In the genomic region with DNA sequence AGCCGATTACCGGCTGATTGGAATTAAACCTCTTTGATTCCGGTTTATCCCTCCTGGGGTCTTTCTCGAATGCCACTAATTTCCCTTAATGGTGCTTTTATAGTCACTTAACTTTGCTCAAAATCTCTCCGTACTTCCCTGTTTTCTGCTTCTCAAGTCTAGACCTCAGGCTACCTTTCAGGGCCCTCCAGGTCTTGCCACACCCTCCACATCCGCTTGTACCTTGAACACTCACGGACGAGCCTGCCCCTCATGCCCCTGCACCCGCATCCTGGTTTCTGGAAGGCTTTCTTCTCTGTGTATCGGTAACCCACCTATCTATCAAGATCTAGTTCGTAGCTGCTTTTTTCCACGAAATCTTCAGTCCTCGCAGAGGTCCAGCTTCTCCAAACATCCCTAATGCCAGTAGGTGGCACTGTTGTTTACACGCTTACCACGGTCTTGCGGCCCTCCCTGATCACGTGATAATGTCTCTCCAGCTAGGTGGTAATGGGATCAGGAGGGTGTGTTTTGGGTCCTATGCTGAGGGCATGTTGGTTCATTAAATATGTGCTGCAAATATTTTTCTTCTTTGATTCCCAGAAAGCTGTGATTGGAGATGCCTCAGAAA, we compare ENCODE assay signal across 8 cellular contexts. TPM values are rescaled to one million over a fixed set of nuclear protein-coding genes. Genes with fewer than 3 reads are reported as not detected.
A peak's percentile ranks its signal among the peaks of the same experiment; 100 is the strongest.
DNase-seq lines count a peak whose midpoint lies in the region; ATAC-seq, FAIRE-seq and TF ChIP-seq lines count a peak whose summit lies in the region.

No MANE protein-coding gene starts in this region.

- ATAC-seq in lung (ENCODE audit: insufficient read depth, low FRiP score) (no peak), HG02623 (IDR thresholded peaks at IDR 0.05; ENCODE audit: unreplicated experiment) (no peak), GM19035 (IDR thresholded peaks at IDR 0.05; ENCODE audit: unreplicated experiment) (no peak)

- 22 to 26% methylated on average over 17 of the region's 17 CpGs for WGBS in lung, 2 donors

- no peak for TF ChIP-seq POLR2A in H54 (IDR thresholded peaks at IDR 0.05; ENCODE audit: low read depth, low read length)

- H3K27ac ChIP-seq in dorsolateral prefrontal cortex (no peak overlapping the region), lung (ENCODE audit: low read depth in 1 of 2, low read length in 1 of 2) (no peak overlapping the region)

- no peak overlapping the region for H3K4me3 ChIP-seq in dorsolateral prefrontal cortex
- H3K4me3 ChIP-seq in lung: no peak overlapping the region

- no peaks in the 10 kb centered on the region for H3K36me3 ChIP-seq in lung (ENCODE audit: control insufficient read depth in 2 of 2, insufficient read depth in 2 of 2, low read length in 2 of 2)

- intact Hi-C loops in dorsolateral prefrontal cortex (cut with DNase I): loop anchor here in 1 of 2 donors (5.0 kb wide), 1 partner anchor 33 kb away; no protein-coding TSS in a partner anchor

- peaks cover 0 to 2% of the 10 kb centered on the region in 2 donors for H3K9me3 ChIP-seq in lung (ENCODE audit: control insufficient read depth in 2 of 2, insufficient read depth in 1 of 2, low read length in 1 of 2)

- FAIRE-seq in H54 (lab: Jason Lieb, UNC): peak; percentile 50

- peaks cover 0 to 14% (median 0%) of the 10 kb centered on the region in 45 donors for H3K27me3 ChIP-seq in dorsolateral prefrontal cortex
- no peaks in the 10 kb centered on the region for H3K27me3 ChIP-seq in lung (ENCODE audit: control insufficient read depth, insufficient read depth)

- H3K4me1 ChIP-seq in lung (ENCODE audit: control insufficient read depth in 2 of 2, insufficient read depth in 2 of 2, low read length in 2 of 2): no peaks in the 10 kb centered on the region

- TF ChIP-seq CTCF in dorsolateral prefrontal cortex (IDR thresholded peaks at IDR 0.05 in 54 of 56, conservative IDR thresholded peaks at IDR 0.05 in 2 of 56; ENCODE audit: low read depth in 1 of 56, partially characterized antibody in 56 of 56) (peak in 54 of 56 donors; percentile 30 to 75 (median 58)), lung (IDR thresholded peaks at IDR 0.05; ENCODE audit: control extremely low read depth, extremely low read depth) (peak; percentile 49)

- DNase-seq in DMS79 (lab: John Stamatoyannopoulos, UW): peak; percentile 6
- peak; percentile 53 for DNase-seq in H54 (ENCODE audit: insufficient read length, low spot score)
- peak; percentile 29 for DNase-seq in NCI-H1694 treated with DMSO at 0.1 percent for 48 hours (lab: John Stamatoyannopoulos, UW)
- peak in 3 of 5 donors; percentile 13 to 70 (median 24) for DNase-seq in T-helper 1 cell
- peak in 2 of 10 donors; percentile 5 to 34 for DNase-seq in dorsolateral prefrontal cortex
- DNase-seq in lung (ENCODE audit: low spot score): peak; percentile 53

RNA-seq across cellular contexts. Expression of a gene that starts 13.8 kb away (rescaled TPM):
- total RNA-seq in dorsolateral prefrontal cortex (under 1 TPM in 85 of 120 experiments, not detected in 35; 0.10 to 0.72 (median 0.24) TPM), lung (1 to 10 TPM in 1 of 2 donors, under 1 TPM in 1; 0.40 to 3.1 TPM)
- polyA plus RNA-seq in lung: 10 to 100 TPM in 1 of 2 donors, 1 to 10 TPM in 1; 1.2 to 11.7 TPM
